In the genomic region with DNA sequence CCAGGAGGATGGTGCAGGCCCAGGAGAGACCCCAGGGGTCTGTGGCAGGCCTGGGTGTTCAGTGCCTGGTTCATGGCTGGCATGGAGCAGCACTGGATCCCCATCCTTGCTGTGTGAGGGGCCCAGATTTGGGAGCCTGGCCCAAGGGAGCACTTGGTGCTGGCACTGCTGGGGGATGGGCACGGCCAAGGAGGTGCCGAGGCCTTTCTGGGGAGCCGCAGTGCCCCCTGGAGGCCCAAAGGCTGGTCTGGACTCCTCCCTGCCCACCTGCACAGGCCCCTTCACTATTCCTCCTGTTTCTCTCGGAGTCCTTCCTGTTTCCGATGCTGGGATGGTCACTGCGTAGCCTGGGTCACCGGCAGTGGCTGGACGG, we compare ENCODE assay signal across 8 cellular contexts. TPM values are rescaled to one million over a fixed set of nuclear protein-coding genes. Genes with fewer than 3 reads are reported as not detected.
DNase-seq lines count a peak whose midpoint lies in the region; ATAC-seq, FAIRE-seq and TF ChIP-seq lines count a peak whose summit lies in the region.

No MANE protein-coding gene starts in this region.

- H3K9me3 Mint-ChIP-seq in CD14-positive monocyte = peaks cover 0 to 12% (median 0%) of the 10 kb centered on the region in 7 donors

- ATAC-seq in HG03432 (IDR thresholded peaks at IDR 0.05; ENCODE audit: unreplicated experiment) (no peak), GM21737 (IDR thresholded peaks at IDR 0.05; ENCODE audit: unreplicated experiment) (no peak)

- H3K4me2 ChIP-seq in SK-N-SH = peak overlapping the region; percentile 98

- H3K9me3 ChIP-seq in SK-N-SH (no peaks in the 10 kb centered on the region), iPS-15b (ENCODE audit: control insufficient read depth, insufficient read depth, low read length) (no peaks in the 10 kb centered on the region)

- H3K4me3 Mint-ChIP-seq in CD14-positive monocyte = no peak overlapping the region

- no peaks in the 10 kb centered on the region for H3F3A ChIP-seq in SK-N-SH (replicated peaks; ENCODE audit: insufficient read depth)

- TF ChIP-seq EP300 in SK-N-SH (IDR thresholded peaks at IDR 0.05; ENCODE audit: borderline replicate concordance in 1 of 2, low read depth in 1 of 2, low read length in 1 of 2) = no peak

- H3K27me3 ChIP-seq in BJ (ENCODE audit: control insufficient read depth, insufficient read depth, low read length) = no peaks in the 10 kb centered on the region
- no peaks in the 10 kb centered on the region for H3K27me3 ChIP-seq in SK-N-SH (ENCODE audit: insufficient read depth)
- H3K27me3 ChIP-seq in iPS-15b (ENCODE audit: control insufficient read depth, insufficient read depth, low read length) = peaks cover 5% of the 10 kb centered on the region

- TF ChIP-seq POLR2A in GM12892 (IDR thresholded peaks at IDR 0.05; ENCODE audit: low read depth, low read length) = no peak

- peak; percentile 46 for TF ChIP-seq CTCF in BJ (IDR thresholded peaks at IDR 0.05; ENCODE audit: insufficient read depth, low read depth, low read length)
- peak; percentile 44 for TF ChIP-seq CTCF in SK-N-SH (IDR thresholded peaks at IDR 0.05)
- TF ChIP-seq CTCF in CD14-positive monocyte (IDR thresholded peaks at IDR 0.05) = no peak

- H3K4me1 Mint-ChIP-seq in CD14-positive monocyte = peaks cover 24% of the 10 kb centered on the region

- no peak overlapping the region for H3K9ac ChIP-seq in SK-N-SH
- peak overlapping the region; percentile 60 for H3K9ac ChIP-seq in iPS-15b (ENCODE audit: low read depth, low read length)

- H2AFZ ChIP-seq in SK-N-SH (ENCODE audit: low read depth) = no peak overlapping the region

- no peak overlapping the region for H3K4me3 ChIP-seq in BJ (ENCODE audit: low read depth, low read length)
- H3K4me3 ChIP-seq in SK-N-SH (ENCODE audit: low read depth in 2 of 2, low read length in 1 of 2) = peak overlapping the region in 1 of 2 experiments; percentile 80; a peak in 3 of 4 replicates
- peak overlapping the region; percentile 78 for H3K4me3 ChIP-seq in iPS-15b (ENCODE audit: low read depth, low read length)

- H3K9me2 ChIP-seq in SK-N-SH = no peaks in the 10 kb centered on the region

- H3K79me2 ChIP-seq in SK-N-SH (ENCODE audit: insufficient read depth) = peaks cover 8% of the 10 kb centered on the region; the same call in 1 of the 2 replicates

- intact Hi-C loops in CD14-positive monocyte (cut with micrococcal nuclease) = no loop called here

- H3K36me3 Mint-ChIP-seq in CD14-positive monocyte = peaks cover 14 to 23% of the 10 kb centered on the region in 2 donors

- no peak overlapping the region; a peak in 1 of 4 replicates for H3K27ac ChIP-seq in SK-N-SH (ENCODE audit: low read depth in 2 of 2, low read length in 1 of 2)

- H3K27ac Mint-ChIP-seq in CD14-positive monocyte = no peak overlapping the region

- H3K4me1 ChIP-seq in SK-N-SH (ENCODE audit: control insufficient read depth in 1 of 2, insufficient read depth in 2 of 2, low read depth in 1 of 2, low read length in 1 of 2) (peaks cover 0 to 11% of the 10 kb centered on the region in 2 experiments; a peak in 1 of 4 replicates), iPS-15b (ENCODE audit: control insufficient read depth, insufficient read depth, low read length) (no peaks in the 10 kb centered on the region)

- H3K27me3 Mint-ChIP-seq in CD14-positive monocyte (ENCODE audit: low read depth in 3 of 3) = peaks cover 24 to 40% (median 33%) of the 10 kb centered on the region in 3 donors

- POLR2A ChIA-PET in BJ (lab: Charles Lee) (no interaction called here), SK-N-SH (lab: Yijun Ruan, JAX) (interaction anchor here (1.0 kb wide), 1 partner anchor 147 kb away, joined by 3 read pairs; no protein-coding TSS in a partner anchor)

- no peak for FAIRE-seq in GM12892 (lab: Jason Lieb, UNC)

- peaks cover 42% of the 10 kb centered on the region for H4K20me1 ChIP-seq in SK-N-SH (ENCODE audit: insufficient read depth)

- TF ChIP-seq RAD21 in SK-N-SH (IDR thresholded peaks at IDR 0.05; ENCODE audit: low read length) = peak; percentile 22

- H3K36me3 ChIP-seq in BJ (ENCODE audit: control insufficient read depth, insufficient read depth, low read length) = no peaks in the 10 kb centered on the region
- H3K36me3 ChIP-seq in SK-N-SH (replicated peaks in 1 of 2; ENCODE audit: control insufficient read depth in 1 of 2, insufficient read depth in 2 of 2, low read length in 1 of 2) = peaks cover 0 to 8% of the 10 kb centered on the region in 2 experiments
- peaks cover 5% of the 10 kb centered on the region for H3K36me3 ChIP-seq in iPS-15b (ENCODE audit: control insufficient read depth, insufficient read depth, low read length)

- WGBS in SK-N-SH (ENCODE audit: low lambda C conversion rate) = 88% methylated on average over 5 of the region's 8 CpGs

- CTCF ChIA-PET in BJ (lab: Yijun Ruan, JAX) (interaction anchor here (0.6 to 2.4 kb wide), 16 partner anchors 8 to 408 kb away, joined by 3 to 12 read pairs (median 3); no protein-coding TSS in a partner anchor), SK-N-SH (lab: Yijun Ruan, JAX) (interaction anchor here (0.6 to 5.9 kb wide), 27 partner anchors 8 to 421 kb away, joined by 3 to 80 read pairs (median 4); no protein-coding TSS in a partner anchor)

- DNase-seq in BJ (ENCODE audit: low read depth) (no peak), GM12892 (ENCODE audit: insufficient read length) (peak; percentile 74), SK-N-SH (peak; percentile 72), cerebellar nuclear complex (lab: John Stamatoyannopoulos, UW) (no peak), CD14-positive monocyte (ENCODE audit: low spot score) (no peak)

TF ChIP-seq in SK-N-SH, 30 proteins besides CTCF, POLR2A, EP300 and RAD21:
- TF ChIP-seq TCF12 (IDR thresholded peaks at IDR 0.05) (no peak), SMC3 (IDR thresholded peaks at IDR 0.05; ENCODE audit: low read depth, low read length) (0 out of 2 replicates have a peak, but pooled peaks have one; percentile 10)

RNA-seq across cellular contexts. Expression of a gene that starts 48.6 kb away (rescaled TPM):
- polyA plus RNA-seq in BJ (2011; rRNA removed) (0.11 and 0.15 TPM in 2 replicates), SK-N-SH (2012; rRNA removed) (0.44 and 1.1 TPM in 2 replicates), CD14-positive monocyte (not detected)
- polyA minus RNA-seq in BJ (2011; rRNA and poly(A)+ RNA removed) = not detected in 2 replicates
- polyA plus RNA-seq in GM12892 (2012; ENCODE audit: missing spikeins) = not detected
- 0.04 and 0.10 TPM in 2 replicates for polyA plus RNA-seq in SK-N-SH (2012; cell fraction: cytosol; rRNA removed)
- polyA plus RNA-seq in SK-N-SH (2012; cell fraction: nucleus; rRNA removed) = 6.2 and 6.7 TPM in 2 replicates

RNA-seq across cellular contexts. Expression of a gene that starts 56.8 kb away (rescaled TPM):
- polyA plus RNA-seq in BJ (2011; rRNA removed) (not detected in 2 replicates), SK-N-SH (2012; rRNA removed) (0.03 TPM in 1 of 2 replicates, not detected in the other), CD14-positive monocyte (not detected)
- not detected in 2 replicates for polyA minus RNA-seq in BJ (2011; rRNA and poly(A)+ RNA removed)
- polyA plus RNA-seq in GM12892 (2012; ENCODE audit: missing spikeins) = not detected
- polyA plus RNA-seq in SK-N-SH (2012; cell fraction: cytosol; rRNA removed) = not detected in 2 replicates
- polyA plus RNA-seq in SK-N-SH (2012; cell fraction: nucleus; rRNA removed) = 0.02 and 0.15 TPM in 2 replicates

Comparison
In these comparisons a context has a peak if more than half of its experiments do, and no peak if none do; other contexts are left out.
1. DNase-seq: peak in GM12892 (single experiment) and SK-N-SH (single experiment); none in BJ (single experiment), cerebellar nuclear complex (0 of 2) and CD14-positive monocyte (single experiment).